In the genomic region with DNA sequence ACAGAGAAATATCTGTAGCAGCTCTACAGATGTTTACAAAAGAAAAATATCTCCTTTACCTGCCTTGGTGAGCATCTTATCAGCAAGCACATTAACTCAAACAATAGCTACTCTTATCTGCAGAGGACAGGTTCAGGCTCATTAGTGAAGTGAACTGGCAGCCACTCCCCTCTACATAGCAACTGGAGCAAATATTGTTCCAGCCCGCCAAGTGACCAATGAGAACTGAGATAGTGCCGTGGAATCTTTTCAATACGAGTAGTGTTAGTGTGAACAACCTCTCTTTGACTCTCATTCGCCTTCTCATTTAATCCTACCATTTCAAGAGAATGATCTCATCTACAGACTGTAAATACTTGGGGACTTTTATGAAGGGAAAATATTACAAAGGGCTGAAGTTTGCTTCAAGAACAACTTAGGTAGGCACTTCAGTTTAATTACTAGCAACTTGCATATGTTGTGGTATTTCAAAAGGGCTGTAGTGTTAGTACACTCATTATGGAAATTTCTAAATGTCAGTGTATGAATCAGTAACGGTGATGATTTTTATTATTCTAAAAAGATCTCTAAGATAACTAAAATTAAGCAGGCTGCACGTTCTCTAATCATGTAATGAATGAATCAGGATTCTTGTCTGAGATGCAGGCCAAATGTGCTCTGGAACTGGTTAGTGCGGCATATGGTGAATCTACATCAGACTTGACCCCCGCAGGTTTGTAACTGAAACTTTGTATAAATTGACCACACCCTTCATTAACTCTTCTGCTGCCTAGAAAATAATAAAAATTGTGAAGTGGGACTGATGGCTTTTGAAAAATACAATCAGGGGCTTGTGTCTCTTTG, we compare ENCODE assay signal across 11 cellular contexts.
DNase-seq lines count a peak whose midpoint lies in the region; ATAC-seq, FAIRE-seq and TF ChIP-seq lines count a peak whose summit lies in the region.
"Had no signal": no experiment of that assay in that cellular context is flagged by ENCODE, and none has a peak within 500 bp of the region (broad histone marks: within the 10 kb centered on the region; RNA-seq: fewer than 3 reads in every experiment).

No MANE protein-coding gene starts in this region.

- no peak for FAIRE-seq in GM12891 (lab: Jason Lieb, UNC)

- no peaks in the 10 kb centered on the region for H3K27me3 ChIP-seq in foreskin keratinocyte
- H3K27me3 ChIP-seq: BLaER1, SJSA1, spleen had no signal

- peak; percentile 34 for DNase-seq in activated CD4-positive, alpha-beta T cell treated with anti-CD3 and anti-CD28 coated beads for 48 hours
- DNase-seq in activated CD4-positive, alpha-beta T cell treated with anti-CD3 and anti-CD28 coated beads for 1 hour = no peak
- DNase-seq in RPMI7951 (ENCODE audit: low read depth) = peak; percentile 57
- peak in 1 of 2 donors; percentile 62 for DNase-seq in foreskin keratinocyte
- DNase-seq in stimulated activated naive CD8-positive, alpha-beta T cell treated with anti-CD3 and anti-CD28 coated beads, Interleukin-15, Interleukin-2, amounts not matched to agents 100 U/mL and 50 U/mL, for 24 hours = no peak
- no peak for DNase-seq in NCI-H1092 (lab: John Stamatoyannopoulos, UW)
- no peak for DNase-seq in GM12891 (ENCODE audit: insufficient read length, low spot score)
- DNase-seq: spleen had no signal

- ATAC-seq in foreskin keratinocyte (peak; percentile 95), HG03108 (IDR thresholded peaks at IDR 0.05; ENCODE audit: unreplicated experiment) (no peak)
- ATAC-seq in stimulated activated naive CD8-positive, alpha-beta T cell treated with anti-CD3 and anti-CD28 coated beads, Interleukin-15, Interleukin-2, amounts not matched to agents 100 U/mL and 50 U/mL, for 24 hours = peak; percentile 88

- no peak overlapping the region for H3K27ac ChIP-seq in foreskin keratinocyte
- H3K27ac ChIP-seq: BLaER1, SJSA1, spleen had no signal

- no peak for TF ChIP-seq CTCF in foreskin keratinocyte (conservative IDR thresholded peaks at IDR 0.05)

- peaks cover 19% of the 10 kb centered on the region for H3K4me1 ChIP-seq in foreskin keratinocyte
- H3K4me1 ChIP-seq: BLaER1, spleen had no signal

- no peak for TF ChIP-seq POLR2A in GM12891 (IDR thresholded peaks at IDR 0.05; ENCODE audit: low read depth, low read length)

TF ChIP-seq in GM12891, 5 proteins besides CTCF, POLR2A, EP300 and RAD21:
- TF ChIP-seq POLR2AphosphoS5 (IDR thresholded peaks at IDR 0.05; ENCODE audit: low read depth, low read length) = no peak
- no peak for TF ChIP-seq TAF1 (IDR thresholded peaks at IDR 0.05; ENCODE audit: low read depth, low read length)
- TF ChIP-seq PAX5 (IDR thresholded peaks at IDR 0.05; ENCODE audit: insufficient read depth, low read length, severe bottlenecking) = no peak
- no peak for TF ChIP-seq SPI1 (IDR thresholded peaks at IDR 0.05; ENCODE audit: low read depth, low read length)
- no peak for TF ChIP-seq POU2F2 (IDR thresholded peaks at IDR 0.05; ENCODE audit: low read depth, low read length)

Comparison
In these comparisons a context has a peak if more than half of its experiments do, and no peak if none do; other contexts are left out.
1. DNase-seq: peak in activated CD4-positive, alpha-beta T cell treated with anti-CD3 and anti-CD28 coated beads for 48 hours (single experiment) and RPMI7951 (single experiment); none in activated CD4-positive, alpha-beta T cell treated with anti-CD3 and anti-CD28 coated beads for 1 hour (single experiment), stimulated activated naive CD8-positive, alpha-beta T cell treated with anti-CD3 and anti-CD28 coated beads, Interleukin-15, Interleukin-2, amounts not matched to agents 100 U/mL and 50 U/mL, for 24 hours (single experiment), NCI-H1092 (single experiment) and GM12891 (single experiment).